In the genomic region with DNA sequence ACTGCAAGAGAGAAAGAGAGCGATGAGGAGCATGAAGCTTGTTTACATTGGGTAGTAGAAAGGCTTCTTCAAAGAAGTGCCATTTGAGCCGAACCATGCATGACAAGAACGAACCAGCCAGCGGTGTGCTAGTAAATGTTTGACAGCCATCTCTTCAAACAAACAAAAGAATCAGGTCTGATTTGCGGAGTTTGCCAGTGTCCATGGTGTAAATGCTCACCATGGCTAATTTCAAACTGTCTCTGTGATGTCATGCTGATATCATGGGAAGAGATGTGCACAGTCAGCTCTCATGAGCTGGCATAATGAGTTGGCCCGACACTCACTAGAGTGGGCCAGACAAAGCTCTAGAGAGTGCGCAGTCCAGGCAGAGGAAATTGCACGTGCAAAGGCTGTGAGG, we compare ENCODE assay signal across 17 cellular contexts.
DNase-seq lines count a peak whose midpoint lies in the region; ATAC-seq and FAIRE-seq lines count a peak whose summit lies in the region.
"Had no signal": no experiment of that assay in that cellular context is flagged by ENCODE, and none has a peak within 500 bp of the region (broad histone marks: within the 10 kb centered on the region; RNA-seq: fewer than 3 reads in every experiment).

No MANE protein-coding gene starts in this region.

- ATAC-seq in GM18907 (IDR thresholded peaks at IDR 0.05; ENCODE audit: unreplicated experiment), result no peak

- DNase-seq in DMS79 (lab: John Stamatoyannopoulos, UW), result peak; percentile 71
- DNase-seq in NCI-H187 treated with DMSO at 0.1 percent for 48 hours (lab: John Stamatoyannopoulos, UW), result peak; percentile 38
- peak; percentile 74 for DNase-seq in RCC 7860 (ENCODE audit: low spot score)
- peak; percentile 85 for DNase-seq in left kidney (ENCODE audit: low read depth, low spot score)
- no peak for DNase-seq in AML-193 (lab: John Stamatoyannopoulos, UW)
- DNase-seq in NK-92 treated with Interleukin-12 subunit alpha and Interleukin-12 subunit beta, amount 100 ng/mL, for 24 hours (lab: John Stamatoyannopoulos, UW), result no peak
- no peak for DNase-seq in NCI-H2196 (lab: John Stamatoyannopoulos, UW; ENCODE audit: unreplicated experiment)
- DNase-seq: ACHN; BE2C; CD4-positive, alpha-beta memory T cell; MV-4-11; NCI-H1436 treated with DMSO at 0.1 percent for 48 hours; NCI-H69; PC-9; SK-N-SH; T-helper 1 cell had no signal

- FAIRE-seq in RCC 7860 (lab: Jason Lieb, UNC), result peak; percentile 69

Comparison
In these comparisons a context has a peak if more than half of its experiments do, and no peak if none do; other contexts are left out.
1. DNase-seq: peak in DMS79 (single experiment), NCI-H187 treated with DMSO at 0.1 percent for 48 hours (single experiment), RCC 7860 (single experiment) and left kidney (single experiment); none in AML-193 (0 of 2), NK-92 treated with Interleukin-12 subunit alpha and Interleukin-12 subunit beta, amount 100 ng/mL, for 24 hours (single experiment) and NCI-H2196 (single experiment).